8 cellular contexts compared by ENCODE assay signal in the genomic region with DNA sequence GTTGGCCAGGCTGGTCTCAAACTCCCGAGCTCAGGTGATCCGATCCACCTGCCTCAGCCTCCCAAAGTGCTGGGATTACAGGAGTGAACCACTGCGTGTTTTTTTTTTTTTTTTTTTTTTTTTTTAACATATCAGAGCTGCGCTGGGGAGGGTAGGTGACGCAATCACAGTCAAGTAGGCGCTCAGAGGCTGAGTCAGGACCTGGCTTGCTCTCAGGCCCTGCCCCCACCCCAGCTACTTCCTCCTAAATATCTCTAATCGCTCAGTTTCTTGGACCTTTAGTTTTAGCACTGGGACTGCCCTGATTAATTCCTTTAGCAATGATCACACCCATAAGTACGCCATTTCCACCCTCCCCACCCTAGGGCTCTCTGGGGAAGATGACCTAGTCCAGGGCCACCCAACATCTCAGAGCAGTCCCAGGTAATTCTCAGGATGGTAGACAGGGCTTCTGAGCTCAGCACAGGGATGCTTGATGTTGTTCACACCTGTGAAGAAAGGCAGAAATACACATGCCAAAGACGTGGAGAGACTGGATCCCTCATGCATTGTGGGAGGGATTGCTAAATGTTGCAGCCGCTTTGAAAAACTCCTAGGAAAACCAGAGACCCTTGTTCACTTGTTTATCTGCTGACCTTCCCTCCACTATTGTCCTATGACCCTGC. TPM values are rescaled to one million over a fixed set of nuclear protein-coding genes. Genes with fewer than 3 reads are reported as not detected.
DNase-seq lines count a peak whose midpoint lies in the region; ATAC-seq lines count a peak whose summit lies in the region.

No MANE protein-coding gene starts in this region.

- POLR2A ChIA-PET in activated CD4-positive, alpha-beta T cell treated with anti-CD3 and anti-CD28 coated beads for 36 hours (lab: Charles Lee) = interaction anchor here (0.6 kb wide), 1 partner anchor 298 kb away, joined by 4 read pairs; no protein-coding TSS in a partner anchor

- no peaks in the 10 kb centered on the region for H3K36me3 ChIP-seq in esophagus (ENCODE audit: control insufficient read depth in 2 of 2, insufficient read depth in 2 of 2, low read length in 1 of 2)

- no peaks in the 10 kb centered on the region for H3K9me3 Mint-ChIP-seq in activated CD4-positive, alpha-beta T cell treated with anti-CD3 and anti-CD28 coated beads for 36 hours (ENCODE audit: low read depth)

- peak overlapping the region; percentile 95 for H3K27ac Mint-ChIP-seq in activated CD4-positive, alpha-beta T cell treated with anti-CD3 and anti-CD28 coated beads for 36 hours

- peaks cover 0 to 3% of the 10 kb centered on the region in 2 donors for H3K4me1 ChIP-seq in esophagus (ENCODE audit: control insufficient read depth in 2 of 2, insufficient read depth in 2 of 2, low read length in 1 of 2)

- H3K36me3 Mint-ChIP-seq in activated CD4-positive, alpha-beta T cell treated with anti-CD3 and anti-CD28 coated beads for 36 hours (ENCODE audit: low read depth) = no peaks in the 10 kb centered on the region

- H3K9me3 ChIP-seq in esophagus (ENCODE audit: control insufficient read depth in 2 of 2, insufficient read depth in 1 of 2, low read depth in 1 of 2, low read length in 1 of 2) = no peaks in the 10 kb centered on the region

- H3K27me3 ChIP-seq in esophagus (ENCODE audit: control insufficient read depth in 1 of 2, insufficient read depth in 2 of 2, low read length in 2 of 2) = no peaks in the 10 kb centered on the region

- H3K4me1 Mint-ChIP-seq in activated CD4-positive, alpha-beta T cell treated with anti-CD3 and anti-CD28 coated beads for 36 hours = peaks cover 33% of the 10 kb centered on the region

- 45 to 49% methylated on average over 10 of the region's 10 CpGs for WGBS in esophagus, 2 donors

- peak; percentile 71 for ATAC-seq in activated CD4-positive, alpha-beta T cell treated with anti-CD3 and anti-CD28 coated beads for 36 hours
- ATAC-seq in HG02588 (IDR thresholded peaks at IDR 0.05; ENCODE audit: unreplicated experiment) = no peak
- ATAC-seq in GM18502 (IDR thresholded peaks at IDR 0.05; ENCODE audit: poor library complexity, unreplicated experiment) = no peak

- CTCF ChIA-PET in activated CD4-positive, alpha-beta T cell treated with anti-CD3 and anti-CD28 coated beads for 36 hours (lab: Charles Lee) = no interaction called here

- DNase-seq in A172 (ENCODE audit: low spot score) (peak; percentile 84), KBM-7 (peak; percentile 87), posterior vena cava (ENCODE audit: low spot score) (peak; percentile 89), T1000 (lab: John Stamatoyannopoulos, UW) (no peak)
- DNase-seq in activated CD4-positive, alpha-beta T cell treated with anti-CD3 and anti-CD28 coated beads for 36 hours = peak; percentile 81

- H3K4me3 Mint-ChIP-seq in activated CD4-positive, alpha-beta T cell treated with anti-CD3 and anti-CD28 coated beads for 36 hours = no peak overlapping the region

- H3K27me3 Mint-ChIP-seq in activated CD4-positive, alpha-beta T cell treated with anti-CD3 and anti-CD28 coated beads for 36 hours = no peaks in the 10 kb centered on the region

- H3K27ac ChIP-seq in esophagus (ENCODE audit: low read depth in 2 of 2, low read length in 1 of 2) = peak overlapping the region; percentile 77 to 79

- in situ Hi-C loops in KBM-7 (cut with MboI; ENCODE audit: low pct_unique_long_range_greater_than_20kb, low sequenced_read_pairs) = no loop called here

- H3K4me3 ChIP-seq in esophagus (ENCODE audit: low read depth in 1 of 2, low read length in 2 of 2) = no peak overlapping the region

- intact Hi-C loops in activated CD4-positive, alpha-beta T cell treated with anti-CD3 and anti-CD28 coated beads for 36 hours (cut with DNase I, micrococcal nuclease) = no loop called here
- intact Hi-C loops in posterior vena cava (cut with DNase I) = no loop called here

RNA-seq across cellular contexts. Expression of gene DDX3X, which starts 50.2 kb away (rescaled TPM):
- total RNA-seq in A172 (2014; rRNA removed; shearing (Covaris generic)) = 205 and 219 TPM in 2 replicates
- 100 to 1,000 TPM; 118 to 207 TPM for total RNA-seq in activated CD4-positive, alpha-beta T cell treated with anti-CD3 and anti-CD28 coated beads for 36 hours
- polyA plus RNA-seq in esophagus = 100 to 1,000 TPM in 1 of 2 donors, 10 to 100 TPM in 1; 63.5 to 111 TPM
- 100 to 1,000 TPM; 251 to 310 TPM for total RNA-seq in posterior vena cava
